ENCODE assay signal across 16 cellular contexts in genomic region chr16:23391381-23392222, GRCh38.
"Had no signal": no experiment of that assay in that cellular context is flagged by ENCODE, and none has a peak within 500 bp of the region (broad histone marks: within the 10 kb centered on the region; RNA-seq: fewer than 3 reads in every experiment).

No MANE protein-coding gene starts in this region.

- H3K27me3 ChIP-seq: neutrophil, right atrium auricular region, tibial nerve had no signal

- H3K4me3 ChIP-seq: right atrium auricular region, skin epidermis, tibial nerve had no signal

- H3K9me3 Mint-ChIP-seq: activated T-cell treated with anti-CD3 and anti-CD28 coated beads, Interleukin-2, amount 50 U/mL, for 24 hours; naive B cell; T-cell had no signal

- ATAC-seq: T-cell had no signal

- H3K9me3 ChIP-seq: neutrophil, right atrium auricular region, SK-N-SH, tibial nerve had no signal

- DNase-seq: activated CD4-positive, alpha-beta T cell treated with anti-CD3 and anti-CD28 coated beads, Interleukin-2, amount 50 U/mL, for 48 hours; activated effector memory CD4-positive, alpha-beta T cell treated with Interleukin-2 at 50 U/mL for 16 hours; activated naive CD4-positive, alpha-beta T cell treated with anti-CD3 and anti-CD28 coated beads, Interleukin-2, amount 50 U/mL, for 16 hours; activated T-cell treated with anti-CD3 and anti-CD28 coated beads, Interleukin-2, amount 50 U/mL, for 24 hours; central memory CD4-positive, alpha-beta T cell; effector CD8-positive, alpha-beta T cell; naive B cell; SK-N-SH; stimulated activated CD4-positive, alpha-beta T cell treated with anti-CD3 and anti-CD28 coated beads, Interleukin-4, amount 100 ng/mL, for 24 hours; stimulated activated naive CD4-positive, alpha-beta T cell; T-cell; T1000 had no signal

- H3K4me1 ChIP-seq: tibial nerve had no signal

- H3K27ac ChIP-seq: neutrophil, right atrium auricular region, tibial nerve had no signal

- H3K27ac Mint-ChIP-seq: activated T-cell treated with anti-CD3 and anti-CD28 coated beads, Interleukin-2, amount 50 U/mL, for 24 hours; naive B cell; T-cell had no signal
